24 cellular contexts compared by ENCODE assay signal in the genomic region with DNA sequence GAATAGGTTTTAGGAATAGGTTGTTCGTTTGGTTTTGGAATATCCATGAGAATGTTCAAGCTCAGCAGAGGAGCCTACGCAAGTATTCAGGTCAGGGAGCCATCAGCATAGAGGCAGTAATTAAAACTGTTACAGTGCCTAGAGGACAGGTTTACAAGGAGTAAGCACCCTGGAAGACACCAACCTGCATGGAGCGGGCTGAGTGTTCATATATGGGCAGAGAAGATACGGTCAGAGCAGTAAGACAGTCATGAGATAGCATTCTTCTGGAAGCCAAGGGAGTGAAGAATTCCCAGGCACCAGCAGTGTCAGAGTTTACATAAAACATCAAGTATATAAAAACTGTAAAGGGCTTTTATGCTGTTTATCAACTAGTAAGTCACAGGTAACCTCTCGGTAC.
DNase-seq lines count a peak whose midpoint lies in the region; ATAC-seq, FAIRE-seq and TF ChIP-seq lines count a peak whose summit lies in the region.
"Had no signal": no experiment of that assay in that cellular context is flagged by ENCODE, and none has a peak within 500 bp of the region (broad histone marks: within the 10 kb centered on the region; RNA-seq: fewer than 3 reads in every experiment).

No MANE protein-coding gene starts in this region.

- in situ Hi-C loops in HepG2 (cut with HindIII; ENCODE audit: extremely low pct_ligation_motif_present, low pct_unique_long_range_greater_than_20kb) = no loop called here

- no peaks in the 10 kb centered on the region for H3K27me3 Mint-ChIP-seq in activated T-helper 17 cell treated with anti-CD3 and anti-CD28 coated beads, Interleukin-2, amount 50 U/mL, for 72 hours
- H3K27me3 Mint-ChIP-seq in endothelial cell (ENCODE audit: unreplicated experiment) = peaks cover 18% of the 10 kb centered on the region
- H3K27me3 Mint-ChIP-seq in stimulated activated memory B cell treated with anti-CD40 and anti-IgM and Interleukin-4, amounts not matched to agents 10 μg/mL and 1 μg/mL and 100 μg/mL, for 72 hours = no peaks in the 10 kb centered on the region
- H3K27me3 Mint-ChIP-seq: B cell; CD4-positive, CD25-positive, alpha-beta regulatory T cell had no signal

- TF ChIP-seq CTCF in HepG2 (CRISPR knock-in tag; IDR thresholded peaks at IDR 0.05) (no peak), right lobe of liver (IDR thresholded peaks at IDR 0.05) (no peak), endothelial cell (IDR thresholded peaks at IDR 0.05; ENCODE audit: unreplicated experiment) (no peak), OCI-LY7 (conservative IDR thresholded peaks at IDR 0.05; ENCODE audit: low read length) (no peak)

- H3K9ac ChIP-seq in HepG2 (ENCODE audit: insufficient read depth, low read depth, low read length) = no peak overlapping the region
- H3K9ac ChIP-seq: BLaER1 had no signal

- H3K9me3 ChIP-seq in HepG2 (ENCODE audit: low read length) = no peaks in the 10 kb centered on the region
- no peaks in the 10 kb centered on the region for H3K9me3 ChIP-seq in right lobe of liver
- H3K9me3 ChIP-seq in OCI-LY7 (ENCODE audit: low read length) = no peaks in the 10 kb centered on the region
- H3K9me3 ChIP-seq: Caco-2 had no signal

- no peaks in the 10 kb centered on the region for H3K27me3 ChIP-seq in HepG2 (ENCODE audit: control insufficient read depth in 1 of 2, insufficient read depth in 2 of 2, low read length in 2 of 2)
- H3K27me3 ChIP-seq in right lobe of liver = no peaks in the 10 kb centered on the region
- H3K27me3 ChIP-seq: BLaER1 had no signal

- TSS peak; percentile 6 for BruUV-seq in HepG2 (replicated peaks; lab: Mats Ljungman, UMichigan)
- BruUV-seq in OCI-LY7 (replicated peaks; lab: Mats Ljungman, UMichigan) = no TSS peak

- H3K36me3 ChIP-seq in HepG2 (replicated peaks in 1 of 2; ENCODE audit: control insufficient read depth in 1 of 2, insufficient read depth in 2 of 2, low read length in 2 of 2) (peaks cover 14 to 77% of the 10 kb centered on the region in 2 experiments), right lobe of liver (peaks cover 0 to 7% (median 1%) of the 10 kb centered on the region in 4 donors), OCI-LY7 (ENCODE audit: insufficient read depth, low read length) (peaks cover 40% of the 10 kb centered on the region)

- TF ChIP-seq EP300 in HepG2 (IDR thresholded peaks at IDR 0.05; ENCODE audit: low read depth in 2 of 2, low read length in 2 of 2) (no peak), HepG2 (CRISPR knock-in tag; IDR thresholded peaks at IDR 0.05; ENCODE audit: borderline replicate concordance) (no peak)

- no peak overlapping the region for H3K4me3 Mint-ChIP-seq in activated T-helper 17 cell treated with anti-CD3 and anti-CD28 coated beads, Interleukin-2, amount 50 U/mL, for 72 hours
- H3K4me3 Mint-ChIP-seq in endothelial cell (ENCODE audit: unreplicated experiment) = peak overlapping the region; percentile 56
- H3K4me3 Mint-ChIP-seq in stimulated activated memory B cell treated with anti-CD40 and anti-IgM and Interleukin-4, amounts not matched to agents 10 μg/mL and 1 μg/mL and 100 μg/mL, for 72 hours = no peak overlapping the region
- H3K4me3 Mint-ChIP-seq: B cell; CD4-positive, CD25-positive, alpha-beta regulatory T cell; CD8-positive, alpha-beta T cell had no signal

- peaks cover 88% of the 10 kb centered on the region for H3K36me3 Mint-ChIP-seq in activated T-helper 17 cell treated with anti-CD3 and anti-CD28 coated beads, Interleukin-2, amount 50 U/mL, for 72 hours (ENCODE audit: low read depth)
- peaks cover 63% of the 10 kb centered on the region for H3K36me3 Mint-ChIP-seq in endothelial cell (ENCODE audit: low read depth, unreplicated experiment)
- H3K36me3 Mint-ChIP-seq in stimulated activated memory B cell treated with anti-CD40 and anti-IgM and Interleukin-4, amounts not matched to agents 10 μg/mL and 1 μg/mL and 100 μg/mL, for 72 hours = peaks cover 74% of the 10 kb centered on the region

- H3K27ac Mint-ChIP-seq in activated T-helper 17 cell treated with anti-CD3 and anti-CD28 coated beads, Interleukin-2, amount 50 U/mL, for 72 hours = peak overlapping the region; percentile 23
- peak overlapping the region; percentile 32 for H3K27ac Mint-ChIP-seq in endothelial cell (ENCODE audit: unreplicated experiment)
- peak overlapping the region; percentile 31 for H3K27ac Mint-ChIP-seq in stimulated activated memory B cell treated with anti-CD40 and anti-IgM and Interleukin-4, amounts not matched to agents 10 μg/mL and 1 μg/mL and 100 μg/mL, for 72 hours
- H3K27ac Mint-ChIP-seq: CD8-positive, alpha-beta T cell had no signal

- TF ChIP-seq POLR2A in HepG2 (IDR thresholded peaks at IDR 0.05; ENCODE audit: insufficient read depth in 1 of 2, low read depth in 2 of 2, low read length in 2 of 2) (no peak), right lobe of liver (IDR thresholded peaks at IDR 0.05) (no peak)

- peaks cover 13% of the 10 kb centered on the region for H3K4me1 Mint-ChIP-seq in activated T-helper 17 cell treated with anti-CD3 and anti-CD28 coated beads, Interleukin-2, amount 50 U/mL, for 72 hours
- peaks cover 56% of the 10 kb centered on the region for H3K4me1 Mint-ChIP-seq in endothelial cell (ENCODE audit: unreplicated experiment)
- peaks cover 65% of the 10 kb centered on the region for H3K4me1 Mint-ChIP-seq in stimulated activated memory B cell treated with anti-CD40 and anti-IgM and Interleukin-4, amounts not matched to agents 10 μg/mL and 1 μg/mL and 100 μg/mL, for 72 hours

- H3K4me2 ChIP-seq in HepG2 (ENCODE audit: low read depth, low read length) = no peak overlapping the region
- H3K4me2 ChIP-seq in OCI-LY7 (ENCODE audit: low read length) = no peak overlapping the region

- H2AFZ ChIP-seq in HepG2 (ENCODE audit: low read length) (no peak overlapping the region), OCI-LY7 (ENCODE audit: low read length) (no peak overlapping the region)

- intact Hi-C loops in HepG2 (cut with micrococcal nuclease; ENCODE audit: unreplicated experiment) (no loop called here), right lobe of liver (cut with DNase I) (no loop called here), OCI-LY7 (cut with micrococcal nuclease; ENCODE audit: unreplicated experiment) (no loop called here)

- WGBS in HepG2 (ENCODE audit: low lambda C conversion rate) = 92% methylated on average over 5 of the region's 5 CpGs
- WGBS in right lobe of liver (ENCODE audit: insufficient coverage, low coverage, low lambda C conversion rate, missing lambda C conversion rate) = 98% methylated on average over 5 of the region's 5 CpGs

- H3K9me3 Mint-ChIP-seq in activated T-helper 17 cell treated with anti-CD3 and anti-CD28 coated beads, Interleukin-2, amount 50 U/mL, for 72 hours = no peaks in the 10 kb centered on the region
- no peaks in the 10 kb centered on the region for H3K9me3 Mint-ChIP-seq in endothelial cell (ENCODE audit: unreplicated experiment)
- no peaks in the 10 kb centered on the region for H3K9me3 Mint-ChIP-seq in stimulated activated memory B cell treated with anti-CD40 and anti-IgM and Interleukin-4, amounts not matched to agents 10 μg/mL and 1 μg/mL and 100 μg/mL, for 72 hours
- H3K9me3 Mint-ChIP-seq: CD4-positive, CD25-positive, alpha-beta regulatory T cell; CD8-positive, alpha-beta T cell had no signal

- H3K27ac ChIP-seq in HepG2 (ENCODE audit: extremely low read length, insufficient read depth, low read length) = no peak overlapping the region
- H3K27ac ChIP-seq in right lobe of liver = no peak overlapping the region
- H3K27ac ChIP-seq in OCI-LY7 (ENCODE audit: low read depth, low read length, poor library complexity, severe bottlenecking) = no peak overlapping the region
- H3K27ac ChIP-seq: 22Rv1, C4-2B had no signal

- ATAC-seq in HepG2 (no peak), right lobe of liver (no peak), GM18498 (IDR thresholded peaks at IDR 0.05; ENCODE audit: unreplicated experiment) (no peak)
- ATAC-seq in activated T-helper 17 cell treated with anti-CD3 and anti-CD28 coated beads, Interleukin-2, amount 50 U/mL, for 72 hours (replicated peaks) = no peak
- ATAC-seq in stimulated activated memory B cell treated with anti-CD40 and anti-IgM and Interleukin-4, amounts not matched to agents 10 μg/mL and 1 μg/mL and 100 μg/mL, for 72 hours = no peak
- ATAC-seq: CD8-positive, alpha-beta T cell; GM12878 had no signal

- DNase-seq in HepG2 (ENCODE audit: low spot score) (no peak), right lobe of liver (no peak), endothelial cell (ENCODE audit: low spot score) (no peak), OCI-LY7 (ENCODE audit: low spot score) (no peak), HK-2 (ENCODE audit: unreplicated experiment) (no peak)
- DNase-seq: Caco-2; CD4-positive, CD25-positive, alpha-beta regulatory T cell; CD8-positive, alpha-beta T cell; DMS153; DND-41; H7; HCEC 1CT had no signal

- CTCF ChIA-PET in HepG2 (lab: Yijun Ruan, JAX; ENCODE audit: low intra/inter-chr PET ratio, low total read pairs) = no interaction called here
- CTCF ChIA-PET in OCI-LY7 (lab: Charles Lee; ENCODE audit: unreplicated experiment) = no interaction called here

- H3K4me3 ChIP-seq in HepG2 (replicated peaks in 1 of 3; ENCODE audit: insufficient read depth in 1 of 3, low read depth in 2 of 3, low read length in 3 of 3) (no peak overlapping the region), right lobe of liver (no peak overlapping the region), OCI-LY7 (ENCODE audit: low read depth, low read length, poor library complexity, severe bottlenecking) (no peak overlapping the region)
- H3K4me3 ChIP-seq: BLaER1, GM12878 had no signal

- POLR2A ChIA-PET in HepG2 (lab: Yijun Ruan, JAX) = no interaction called here
- POLR2A ChIA-PET in OCI-LY7 (lab: Charles Lee) = no interaction called here

- no peaks in the 10 kb centered on the region for H3K9me2 ChIP-seq in OCI-LY7 (ENCODE audit: insufficient read depth, low read length)

- no peak for FAIRE-seq in HepG2 (lab: Jason Lieb, UNC)
- FAIRE-seq: A204.1, G401.6, GM12878, GM18507, H1 had no signal

- no peaks in the 10 kb centered on the region for H3K4me1 ChIP-seq in HepG2 (ENCODE audit: insufficient read depth, low read length)
- no peaks in the 10 kb centered on the region for H3K4me1 ChIP-seq in right lobe of liver
- peaks cover 9% of the 10 kb centered on the region for H3K4me1 ChIP-seq in OCI-LY7 (ENCODE audit: insufficient read depth, low read length, poor library complexity, severe bottlenecking)

- no peak for TF ChIP-seq RAD21 in HepG2 (CRISPR knock-in tag; IDR thresholded peaks at IDR 0.05)

- no peaks in the 10 kb centered on the region for H3K79me2 ChIP-seq in HepG2 (ENCODE audit: insufficient read depth, low read length)
- no peaks in the 10 kb centered on the region for H3K79me2 ChIP-seq in OCI-LY7 (ENCODE audit: insufficient read depth, low read depth, low read length)

- peaks cover 4% of the 10 kb centered on the region; the same call in 1 of the 2 replicates for H4K20me1 ChIP-seq in HepG2 (ENCODE audit: insufficient read depth, low read length)
- no peaks in the 10 kb centered on the region for H4K20me1 ChIP-seq in OCI-LY7 (ENCODE audit: insufficient read depth, low read length)
- H4K20me1 ChIP-seq: BLaER1 had no signal

TF ChIP-seq in HepG2, 621 proteins besides CTCF, POLR2A, EP300 and RAD21 (continues in another document):
- TF ChIP-seq POLR2AphosphoS5 (IDR thresholded peaks at IDR 0.05; ENCODE audit: low read depth, low read length) (no peak), ADNP (CRISPR knock-in tag; IDR thresholded peaks at IDR 0.05) (no peak), PCBP1 (IDR thresholded peaks at IDR 0.05; ENCODE audit: borderline replicate concordance, low read depth, low read length) (no peak), ZEB1 (IDR thresholded peaks at IDR 0.05; ENCODE audit: insufficient replicate concordance, low read depth) (no peak), HIVEP1 (CRISPR knock-in tag; IDR thresholded peaks at IDR 0.05) (no peak)
